1 cellular context compared by ENCODE assay signal in the genomic region with DNA sequence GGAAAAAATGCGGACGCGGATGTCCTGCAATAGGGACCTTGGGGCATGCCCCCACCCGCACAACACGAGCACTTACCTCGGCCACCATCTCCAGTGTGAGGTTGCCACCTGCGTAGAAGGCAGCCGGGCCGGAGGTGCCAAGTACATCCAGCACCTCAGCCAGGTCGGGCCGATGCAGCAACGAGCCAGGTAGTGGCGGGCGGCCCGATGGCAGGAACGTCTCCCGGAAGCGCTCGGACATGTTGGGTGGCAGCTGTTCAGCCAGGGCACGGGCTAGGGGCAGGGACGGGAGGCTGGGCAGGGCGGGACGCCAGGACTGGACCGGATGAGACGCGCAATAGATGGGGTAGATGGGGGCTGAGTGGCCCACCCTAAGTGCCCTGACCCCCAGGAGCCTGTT.
A peak's percentile ranks its signal among the peaks of the same experiment; 100 is the strongest.
TF ChIP-seq lines count a peak whose summit lies in the region.

No MANE protein-coding gene starts in this region.

TF ChIP-seq in K562, 482 proteins besides CTCF, POLR2A, EP300 and RAD21:
- TF ChIP-seq ZNF143 (CRISPR knock-in tag; IDR thresholded peaks at IDR 0.05) (no peak), POLR2G (IDR thresholded peaks at IDR 0.05; ENCODE audit: low read depth, low read length) (peak; percentile 56)
